In the genomic region with DNA sequence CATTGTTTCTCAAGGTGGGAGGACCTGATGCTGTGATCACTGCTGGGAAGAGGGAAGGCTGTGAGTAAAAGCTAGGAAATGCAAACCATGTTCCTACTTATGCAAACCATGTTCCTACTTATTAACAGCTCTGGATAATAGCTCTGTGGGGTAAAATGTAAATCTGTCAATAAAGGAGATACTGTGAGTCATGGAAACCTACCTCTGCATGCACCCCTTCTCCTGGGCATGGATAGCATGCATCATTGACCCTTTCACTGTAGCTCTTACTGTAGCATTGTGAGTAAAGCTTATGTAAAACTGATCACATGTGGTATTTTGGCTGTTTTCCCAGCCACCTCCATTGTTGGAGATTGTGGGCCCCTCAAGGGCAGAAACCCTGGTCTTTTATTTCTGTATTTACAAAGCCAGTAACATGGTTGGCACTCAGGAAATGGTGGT, we compare ENCODE assay signal across 19 cellular contexts.
DNase-seq lines count a peak whose midpoint lies in the region; ATAC-seq, FAIRE-seq and TF ChIP-seq lines count a peak whose summit lies in the region.
"Had no signal": no experiment of that assay in that cellular context is flagged by ENCODE, and none has a peak within 500 bp of the region (broad histone marks: within the 10 kb centered on the region; RNA-seq: fewer than 3 reads in every experiment).

No MANE protein-coding gene starts in this region.

- H3K4me3 Mint-ChIP-seq in naive thymus-derived CD4-positive, alpha-beta T cell, result no peak overlapping the region
- H3K4me3 Mint-ChIP-seq: activated CD4-positive, alpha-beta memory T cell treated with anti-CD3 and anti-CD28 coated beads for 36 hours; stimulated activated naive B cell treated with anti-CD40 and anti-IgM and Interleukin-4, amounts not matched to agents 10 μg/mL and 1 μg/mL and 100 μg/mL, for 72 hours had no signal

- intact Hi-C loops in naive thymus-derived CD4-positive, alpha-beta T cell (cut with micrococcal nuclease), result no loop called here

- no peaks in the 10 kb centered on the region for H3K9me3 ChIP-seq in naive thymus-derived CD4-positive, alpha-beta T cell (ENCODE audit: control insufficient read depth in 2 of 3, low read length in 3 of 3)
- H3K9me3 ChIP-seq: BE2C, gastrocnemius medialis had no signal

- TF ChIP-seq CTCF in coronary artery (IDR thresholded peaks at IDR 0.05), result no peak

- H3K27me3 ChIP-seq in naive thymus-derived CD4-positive, alpha-beta T cell (ENCODE audit: control insufficient read depth in 2 of 2, insufficient read depth in 2 of 2, low read length in 2 of 2), result no peaks in the 10 kb centered on the region
- H3K27me3 ChIP-seq: BE2C, gastrocnemius medialis had no signal

- CTCF ChIA-PET in naive thymus-derived CD4-positive, alpha-beta T cell (lab: Charles Lee), result interaction anchor here (0.5 kb wide), 1 partner anchor 8 kb away, joined by 3 read pairs; no protein-coding TSS in a partner anchor

- no peaks in the 10 kb centered on the region for H3K4me1 Mint-ChIP-seq in naive thymus-derived CD4-positive, alpha-beta T cell
- H3K4me1 Mint-ChIP-seq: stimulated activated naive B cell treated with anti-CD40 and anti-IgM and Interleukin-4, amounts not matched to agents 10 μg/mL and 1 μg/mL and 100 μg/mL, for 72 hours had no signal

- no peak overlapping the region for H3K27ac ChIP-seq in naive thymus-derived CD4-positive, alpha-beta T cell (ENCODE audit: low read depth, low read length)
- no peak overlapping the region for H3K27ac ChIP-seq in coronary artery
- H3K27ac ChIP-seq: gastrocnemius medialis had no signal

- no peaks in the 10 kb centered on the region for H3K4me1 ChIP-seq in naive thymus-derived CD4-positive, alpha-beta T cell (ENCODE audit: control insufficient read depth in 2 of 2, insufficient read depth in 2 of 2, low read length in 2 of 2)
- H3K4me1 ChIP-seq: BE2C, gastrocnemius medialis had no signal

- peak; percentile 89 for FAIRE-seq in RCC 7860 (lab: Jason Lieb, UNC)

- no peaks in the 10 kb centered on the region for H3K36me3 Mint-ChIP-seq in naive thymus-derived CD4-positive, alpha-beta T cell
- H3K36me3 Mint-ChIP-seq: activated CD4-positive, alpha-beta memory T cell treated with anti-CD3 and anti-CD28 coated beads for 36 hours; stimulated activated naive B cell treated with anti-CD40 and anti-IgM and Interleukin-4, amounts not matched to agents 10 μg/mL and 1 μg/mL and 100 μg/mL, for 72 hours had no signal

- H3K27ac Mint-ChIP-seq in naive thymus-derived CD4-positive, alpha-beta T cell, result no peak overlapping the region
- H3K27ac Mint-ChIP-seq: activated CD4-positive, alpha-beta memory T cell treated with anti-CD3 and anti-CD28 coated beads for 36 hours; stimulated activated naive B cell treated with anti-CD40 and anti-IgM and Interleukin-4, amounts not matched to agents 10 μg/mL and 1 μg/mL and 100 μg/mL, for 72 hours had no signal

- no peaks in the 10 kb centered on the region for H3K36me3 ChIP-seq in naive thymus-derived CD4-positive, alpha-beta T cell (ENCODE audit: control insufficient read depth in 2 of 3, insufficient read depth in 3 of 3, low read length in 3 of 3)
- H3K36me3 ChIP-seq: BE2C, gastrocnemius medialis had no signal

- H3K9me3 Mint-ChIP-seq in naive thymus-derived CD4-positive, alpha-beta T cell, result peaks cover 0 to 4% (median 0%) of the 10 kb centered on the region in 11 donors
- H3K9me3 Mint-ChIP-seq: activated CD4-positive, alpha-beta memory T cell treated with anti-CD3 and anti-CD28 coated beads for 36 hours; H9; stimulated activated naive B cell treated with anti-CD40 and anti-IgM and Interleukin-4, amounts not matched to agents 10 μg/mL and 1 μg/mL and 100 μg/mL, for 72 hours had no signal

- DNase-seq in DMS79 (lab: John Stamatoyannopoulos, UW), result peak; percentile 86
- peak; percentile 73 for DNase-seq in NCI-H146 treated with DMSO at 0.1 percent for 48 hours (lab: John Stamatoyannopoulos, UW; ENCODE audit: unreplicated experiment)
- DNase-seq in RCC 7860 (ENCODE audit: low spot score), result peak; percentile 74
- DNase-seq in iPS-NIHi7 (ENCODE audit: extremely low spot score), result peak; percentile 20
- no peak for DNase-seq in naive thymus-derived CD4-positive, alpha-beta T cell
- DNase-seq in pons (ENCODE audit: low spot score), result no peak
- no peak for DNase-seq in coronary artery (ENCODE audit: low spot score)
- DNase-seq: activated CD4-positive, alpha-beta memory T cell treated with anti-CD3 and anti-CD28 coated beads for 36 hours; aorta; BE2C; effector CD4-positive, alpha-beta T cell; gastrocnemius medialis; H9; left colon; stimulated activated CD4-positive, alpha-beta T cell treated with anti-CD3 and anti-CD28 coated beads, Interleukin-4, amount 100 ng/mL, for 24 hours; stimulated activated naive B cell treated with anti-CD40 and anti-IgM and Interleukin-4, amounts not matched to agents 10 μg/mL and 1 μg/mL and 100 μg/mL, for 72 hours; T-helper 9 cell had no signal

- ATAC-seq in naive thymus-derived CD4-positive, alpha-beta T cell, result no peak
- ATAC-seq in HG03095 (IDR thresholded peaks at IDR 0.05; ENCODE audit: unreplicated experiment), result no peak
- ATAC-seq: gastrocnemius medialis; left colon; Panc1; stimulated activated naive B cell treated with anti-CD40 and anti-IgM and Interleukin-4, amounts not matched to agents 10 μg/mL and 1 μg/mL and 100 μg/mL, for 72 hours had no signal

- H3K4me3 ChIP-seq in naive thymus-derived CD4-positive, alpha-beta T cell (ENCODE audit: low read length), result no peak overlapping the region
- no peak overlapping the region for H3K4me3 ChIP-seq in coronary artery
- H3K4me3 ChIP-seq: gastrocnemius medialis had no signal

- peaks cover 4 to 18% (median 17%) of the 10 kb centered on the region in 5 donors for H3K27me3 Mint-ChIP-seq in naive thymus-derived CD4-positive, alpha-beta T cell

- POLR2A ChIA-PET in naive thymus-derived CD4-positive, alpha-beta T cell (lab: Charles Lee), result no interaction called here

Comparison
In these comparisons a context has a peak if more than half of its experiments do, and no peak if none do; other contexts are left out.
1. DNase-seq: peak in DMS79 (single experiment), NCI-H146 treated with DMSO at 0.1 percent for 48 hours (single experiment), RCC 7860 (single experiment) and iPS-NIHi7 (single experiment); none in naive thymus-derived CD4-positive, alpha-beta T cell (0 of 9), pons (single experiment) and coronary artery (single experiment).